ENCODE assay signal across 1 cellular context in the genomic region with DNA sequence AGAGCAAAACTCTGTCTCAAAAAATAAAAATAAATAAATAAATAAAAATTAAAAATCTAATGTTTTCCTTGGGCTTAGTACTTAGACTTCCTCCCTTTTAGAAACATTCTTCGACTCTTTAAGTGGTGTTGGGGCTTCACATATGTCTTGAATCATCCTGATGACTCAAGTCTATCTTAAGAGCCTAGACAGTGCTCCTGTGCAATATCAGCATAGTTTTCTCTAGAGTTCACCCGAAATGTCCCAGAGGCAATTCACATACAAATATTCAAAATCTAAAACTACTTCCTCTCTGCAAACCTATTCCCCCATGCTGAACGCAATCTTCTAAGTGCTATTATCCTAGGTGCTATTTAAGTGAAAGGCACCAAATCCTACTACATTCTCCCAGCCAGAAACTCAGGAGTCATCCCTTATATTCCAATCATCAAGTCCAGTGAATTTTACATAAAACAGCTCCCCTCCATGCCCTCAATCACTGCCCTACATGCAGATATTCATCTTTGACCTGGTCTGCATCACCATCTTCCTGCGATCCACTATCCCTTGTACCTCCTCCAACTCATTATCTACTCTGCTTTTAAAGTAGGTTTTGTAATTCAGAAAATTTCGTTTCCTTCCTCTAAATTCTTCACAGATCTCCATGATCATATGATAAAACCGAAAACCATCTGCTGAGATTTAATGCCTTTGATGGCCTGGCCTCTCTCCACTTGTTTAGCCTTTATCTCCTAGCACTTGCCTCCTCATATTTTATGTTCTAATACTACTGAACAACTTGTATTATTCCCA.
TF ChIP-seq lines count a peak whose summit lies in the region.

No MANE protein-coding gene starts in this region.

TF ChIP-seq in IMR-90, 13 proteins besides CTCF, POLR2A, EP300 and RAD21:
- no peak for TF ChIP-seq RCOR1 (IDR thresholded peaks at IDR 0.05; ENCODE audit: insufficient replicate concordance, low read length)
- no peak for TF ChIP-seq CEBPB (IDR thresholded peaks at IDR 0.05; ENCODE audit: low read depth, low read length)
- TF ChIP-seq BHLHE40 (IDR thresholded peaks at IDR 0.05; ENCODE audit: low read depth, low read length) = no peak
- TF ChIP-seq MAZ (IDR thresholded peaks at IDR 0.05; ENCODE audit: borderline replicate concordance, low read depth, low read length) = no peak
- TF ChIP-seq USF2 (IDR thresholded peaks at IDR 0.05; ENCODE audit: low read depth, low read length) = no peak
- no peak for TF ChIP-seq MXI1 (IDR thresholded peaks at IDR 0.05; ENCODE audit: borderline replicate concordance, low read depth, low read length)
- no peak for TF ChIP-seq RFX5 (IDR thresholded peaks at IDR 0.05; ENCODE audit: low read depth, low read length)
- TF ChIP-seq, protein P1, sequence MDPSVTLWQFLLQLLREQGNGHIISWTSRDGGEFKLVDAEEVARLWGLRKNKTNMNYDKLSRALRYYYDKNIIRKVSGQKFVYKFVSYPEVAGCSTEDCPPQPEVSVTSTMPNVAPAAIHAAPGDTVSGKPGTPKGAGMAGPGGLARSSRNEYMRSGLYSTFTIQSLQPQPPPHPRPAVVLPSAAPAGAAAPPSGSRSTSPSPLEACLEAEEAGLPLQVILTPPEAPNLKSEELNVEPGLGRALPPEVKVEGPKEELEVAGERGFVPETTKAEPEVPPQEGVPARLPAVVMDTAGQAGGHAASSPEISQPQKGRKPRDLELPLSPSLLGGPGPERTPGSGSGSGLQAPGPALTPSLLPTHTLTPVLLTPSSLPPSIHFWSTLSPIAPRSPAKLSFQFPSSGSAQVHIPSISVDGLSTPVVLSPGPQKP (IDR thresholded peaks at IDR 0.05; ENCODE audit: borderline replicate concordance, low read depth, low read length) = no peak
- no peak for TF ChIP-seq MAFK (IDR thresholded peaks at IDR 0.05; ENCODE audit: low read depth, low read length)
- no peak for TF ChIP-seq FOS (IDR thresholded peaks at IDR 0.05; ENCODE audit: low read depth, low read length)
